ENCODE assay signal across 1 cellular context in the genomic region with DNA sequence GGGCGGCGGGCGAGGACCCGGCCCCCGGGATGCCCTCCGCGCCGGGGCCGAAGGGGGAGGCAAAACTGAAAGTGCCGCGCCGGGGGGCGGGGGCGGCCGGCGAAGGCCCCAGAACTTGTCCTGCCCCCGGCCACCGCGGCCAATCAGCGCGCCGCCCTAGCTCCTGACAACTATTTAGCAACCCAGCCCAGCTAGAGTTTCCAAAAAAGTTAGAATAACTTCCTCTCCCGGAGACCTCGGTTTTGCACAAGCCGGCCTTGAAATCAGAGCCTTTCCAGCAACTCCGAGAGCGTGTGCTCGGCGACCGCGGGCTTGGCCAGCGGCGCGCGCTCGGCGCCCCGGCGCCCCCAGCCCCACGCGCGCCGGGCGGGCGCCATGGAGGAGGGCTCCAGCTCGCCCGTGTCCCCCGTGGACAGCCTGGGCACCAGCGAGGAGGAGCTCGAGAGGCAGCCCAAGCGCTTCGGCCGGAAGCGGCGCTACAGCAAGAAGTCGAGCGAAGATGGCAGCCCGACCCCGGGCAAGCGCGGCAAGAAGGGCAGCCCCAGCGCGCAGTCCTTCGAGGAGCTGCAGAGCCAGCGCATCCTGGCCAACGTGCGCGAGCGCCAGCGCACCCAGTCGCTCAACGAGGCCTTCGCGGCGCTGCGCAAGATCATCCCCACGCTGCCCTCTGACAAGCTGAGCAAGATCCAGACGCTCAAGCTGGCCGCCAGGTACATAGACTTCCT.
TF ChIP-seq lines count a peak whose summit lies in the region.

A gene (plus strand): TSS at position 245 of the 725 bp plus-strand sequence. CDS start 131 bp downstream, at position 376.

TF ChIP-seq in HepG2, 621 proteins besides CTCF, POLR2A, EP300 and RAD21 (continued from another document):
- TF ChIP-seq, protein P1, sequence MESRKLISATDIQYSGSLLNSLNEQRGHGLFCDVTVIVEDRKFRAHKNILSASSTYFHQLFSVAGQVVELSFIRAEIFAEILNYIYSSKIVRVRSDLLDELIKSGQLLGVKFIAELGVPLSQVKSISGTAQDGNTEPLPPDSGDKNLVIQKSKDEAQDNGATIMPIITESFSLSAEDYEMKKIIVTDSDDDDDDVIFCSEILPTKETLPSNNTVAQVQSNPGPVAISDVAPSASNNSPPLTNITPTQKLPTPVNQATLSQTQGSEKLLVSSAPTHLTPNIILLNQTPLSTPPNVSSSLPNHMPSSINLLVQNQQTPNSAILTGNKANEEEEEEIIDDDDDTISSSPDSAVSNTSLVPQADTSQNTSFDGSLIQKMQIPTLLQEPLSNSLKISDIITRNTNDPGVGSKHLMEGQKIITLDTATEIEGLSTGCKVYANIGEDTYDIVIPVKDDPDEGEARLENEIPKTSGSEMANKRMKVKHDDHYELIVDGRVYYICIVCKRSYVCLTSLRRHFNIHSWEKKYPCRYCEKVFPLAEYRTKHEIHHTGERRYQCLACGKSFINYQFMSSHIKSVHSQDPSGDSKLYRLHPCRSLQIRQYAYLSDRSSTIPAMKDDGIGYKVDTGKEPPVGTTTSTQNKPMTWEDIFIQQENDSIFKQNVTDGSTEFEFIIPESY (CRISPR knock-in tag; IDR thresholded peaks at IDR 0.05), result 0 out of 2 replicates have a peak, but pooled peaks have one; percentile 12
- TF ChIP-seq SNRNP70 (IDR thresholded peaks at IDR 0.05; ENCODE audit: low read depth, low read length) (no peak), EZH2 (conservative IDR thresholded peaks at IDR 0.05; ENCODE audit: low read depth, low read length) (peak; percentile 85; the same call in 1 of the 2 replicates)
- TF ChIP-seq, protein P2, sequence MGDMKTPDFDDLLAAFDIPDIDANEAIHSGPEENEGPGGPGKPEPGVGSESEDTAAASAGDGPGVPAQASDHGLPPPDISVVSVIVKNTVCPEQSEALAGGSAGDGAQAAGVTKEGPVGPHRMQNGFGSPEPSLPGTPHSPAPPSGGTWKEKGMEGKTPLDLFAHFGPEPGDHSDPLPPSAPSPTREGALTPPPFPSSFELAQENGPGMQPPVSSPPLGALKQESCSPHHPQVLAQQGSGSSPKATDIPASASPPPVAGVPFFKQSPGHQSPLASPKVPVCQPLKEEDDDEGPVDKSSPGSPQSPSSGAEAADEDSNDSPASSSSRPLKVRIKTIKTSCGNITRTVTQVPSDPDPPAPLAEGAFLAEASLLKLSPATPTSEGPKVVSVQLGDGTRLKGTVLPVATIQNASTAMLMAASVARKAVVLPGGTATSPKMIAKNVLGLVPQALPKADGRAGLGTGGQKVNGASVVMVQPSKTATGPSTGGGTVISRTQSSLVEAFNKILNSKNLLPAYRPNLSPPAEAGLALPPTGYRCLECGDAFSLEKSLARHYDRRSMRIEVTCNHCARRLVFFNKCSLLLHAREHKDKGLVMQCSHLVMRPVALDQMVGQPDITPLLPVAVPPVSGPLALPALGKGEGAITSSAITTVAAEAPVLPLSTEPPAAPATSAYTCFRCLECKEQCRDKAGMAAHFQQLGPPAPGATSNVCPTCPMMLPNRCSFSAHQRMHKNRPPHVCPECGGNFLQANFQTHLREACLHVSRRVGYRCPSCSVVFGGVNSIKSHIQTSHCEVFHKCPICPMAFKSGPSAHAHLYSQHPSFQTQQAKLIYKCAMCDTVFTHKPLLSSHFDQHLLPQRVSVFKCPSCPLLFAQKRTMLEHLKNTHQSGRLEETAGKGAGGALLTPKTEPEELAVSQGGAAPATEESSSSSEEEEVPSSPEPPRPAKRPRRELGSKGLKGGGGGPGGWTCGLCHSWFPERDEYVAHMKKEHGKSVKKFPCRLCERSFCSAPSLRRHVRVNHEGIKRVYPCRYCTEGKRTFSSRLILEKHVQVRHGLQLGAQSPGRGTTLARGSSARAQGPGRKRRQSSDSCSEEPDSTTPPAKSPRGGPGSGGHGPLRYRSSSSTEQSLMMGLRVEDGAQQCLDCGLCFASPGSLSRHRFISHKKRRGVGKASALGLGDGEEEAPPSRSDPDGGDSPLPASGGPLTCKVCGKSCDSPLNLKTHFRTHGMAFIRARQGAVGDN (CRISPR knock-in tag; IDR thresholded peaks at IDR 0.05), result 0 out of 2 replicates have a peak, but pooled peaks have one; percentile 17
